8 cellular contexts compared by ENCODE assay signal in the genomic region with DNA sequence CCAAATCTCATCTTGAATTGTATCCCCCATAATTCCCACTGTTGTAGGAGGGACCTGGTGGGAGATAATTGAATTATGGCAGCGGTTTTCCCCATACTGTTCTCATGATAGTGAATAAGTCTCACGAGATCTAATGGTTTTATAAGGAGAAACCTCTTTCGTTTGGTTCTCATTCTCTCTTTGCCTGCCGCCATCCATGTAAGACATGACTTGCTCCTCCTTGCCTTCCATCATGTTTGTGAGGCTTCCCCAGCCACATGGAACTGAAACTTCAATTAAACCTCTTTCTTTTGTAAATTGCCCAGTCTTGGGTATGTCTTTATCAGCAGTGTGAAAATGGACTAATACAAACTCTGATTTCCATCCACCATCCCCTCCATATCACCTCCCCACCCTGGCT. TPM values are rescaled to one million over a fixed set of nuclear protein-coding genes. Genes with fewer than 3 reads are reported as not detected.
DNase-seq lines count a peak whose midpoint lies in the region; ATAC-seq and TF ChIP-seq lines count a peak whose summit lies in the region.
"Not testable (repeated sequence)": the region's sequence is repeated elsewhere in the genome, so short reads cannot be mapped to it uniquely, and the experiment has no call there.

No MANE protein-coding gene starts in this region.

- H3K4me3 ChIP-seq in CD4-positive, CD25-positive, alpha-beta regulatory T cell (ENCODE audit: low read depth, low read length); naive thymus-derived CD4-positive, alpha-beta T cell (ENCODE audit: low read length): not testable (repeated sequence)

- H3K36me3 ChIP-seq in CD4-positive, CD25-positive, alpha-beta regulatory T cell (ENCODE audit: control insufficient read depth, insufficient read depth, low read length); naive thymus-derived CD4-positive, alpha-beta T cell (ENCODE audit: control insufficient read depth in 2 of 3, insufficient read depth in 3 of 3, low read length in 3 of 3): not testable (repeated sequence)

- ATAC-seq in CD4-positive, CD25-positive, alpha-beta regulatory T cell (ENCODE audit: low read depth in 2 of 2); T-cell (replicated peaks in 1 of 4); activated T-helper 17 cell treated with anti-CD3 and anti-CD28 coated beads, Interleukin-2, amount 50 U/mL, for 72 hours (replicated peaks); effector memory CD8-positive, alpha-beta T cell (replicated peaks); naive thymus-derived CD4-positive, alpha-beta T cell: not testable (repeated sequence)

- intact Hi-C loops in Calu3 (cut with micrococcal nuclease; ENCODE audit: unreplicated experiment) = loop anchor here (10.0 kb wide), 1 partner anchor 533 kb away; a partner anchor contains a TSS
- intact Hi-C loops in naive thymus-derived CD4-positive, alpha-beta T cell (cut with micrococcal nuclease) = not testable (repeated sequence)

- not testable (repeated sequence) for H3K4me3 Mint-ChIP-seq in CD4-positive, CD25-positive, alpha-beta regulatory T cell; Calu3 (ENCODE audit: low read depth, unreplicated experiment); T-cell; activated CD4-positive, alpha-beta memory T cell treated with anti-CD3 and anti-CD28 coated beads, Interleukin-2, amount 10 ng/mL, durations not matched to agents 7 days and 5 days; activated T-helper 17 cell treated with anti-CD3 and anti-CD28 coated beads, Interleukin-2, amount 50 U/mL, for 72 hours; activated naive CD8-positive, alpha-beta T cell; effector memory CD8-positive, alpha-beta T cell; naive thymus-derived CD4-positive, alpha-beta T cell

- CTCF ChIA-PET in Calu3 (lab: Charles Lee) = not testable (repeated sequence)
- CTCF ChIA-PET in T-cell (lab: Charles Lee) = interaction anchor here in 1 of 2 donors (0.6 kb wide), 1 partner anchor 343 kb away, joined by 6 read pairs; no protein-coding TSS in a partner anchor
- CTCF ChIA-PET in activated CD4-positive, alpha-beta memory T cell treated with anti-CD3 and anti-CD28 coated beads, Interleukin-2, amount 10 ng/mL, durations not matched to agents 7 days and 5 days (lab: Charles Lee) = interaction anchor here (1.9 kb wide), 1 partner anchor 17 kb away, joined by 4 read pairs; no protein-coding TSS in a partner anchor
- CTCF ChIA-PET in naive thymus-derived CD4-positive, alpha-beta T cell (lab: Charles Lee) = interaction anchor here (1.3 kb wide), 1 partner anchor 10 kb away, joined by 5 read pairs; no protein-coding TSS in a partner anchor

- peak overlapping the region in 2 of 3 donors; percentile 36 to 51 for H3K27ac Mint-ChIP-seq in CD4-positive, CD25-positive, alpha-beta regulatory T cell
- peak overlapping the region; percentile 37 for H3K27ac Mint-ChIP-seq in Calu3 (ENCODE audit: unreplicated experiment)
- peak overlapping the region; percentile 61 to 83 for H3K27ac Mint-ChIP-seq in T-cell
- H3K27ac Mint-ChIP-seq in activated CD4-positive, alpha-beta memory T cell treated with anti-CD3 and anti-CD28 coated beads, Interleukin-2, amount 10 ng/mL, durations not matched to agents 7 days and 5 days = peak overlapping the region; percentile 82
- peak overlapping the region; percentile 12 for H3K27ac Mint-ChIP-seq in activated T-helper 17 cell treated with anti-CD3 and anti-CD28 coated beads, Interleukin-2, amount 50 U/mL, for 72 hours
- H3K27ac Mint-ChIP-seq in activated naive CD8-positive, alpha-beta T cell = peak overlapping the region; percentile 80
- peak overlapping the region; percentile 2 to 88 for H3K27ac Mint-ChIP-seq in effector memory CD8-positive, alpha-beta T cell
- H3K27ac Mint-ChIP-seq in naive thymus-derived CD4-positive, alpha-beta T cell = peak overlapping the region in 6 of 9 donors; percentile 43 to 82 (median 68)

- POLR2A ChIA-PET in T-cell (lab: Charles Lee) = not testable (repeated sequence)
- POLR2A ChIA-PET in activated CD4-positive, alpha-beta memory T cell treated with anti-CD3 and anti-CD28 coated beads, Interleukin-2, amount 10 ng/mL, durations not matched to agents 7 days and 5 days (lab: Charles Lee) = interaction anchor here (1.4 to 2.5 kb wide), 3 partner anchors 13 to 69 kb away, joined by 3 to 9 read pairs (median 6); no protein-coding TSS in a partner anchor
- POLR2A ChIA-PET in naive thymus-derived CD4-positive, alpha-beta T cell (lab: Charles Lee) = interaction anchor here (1.3 kb wide), 1 partner anchor 48 kb away, joined by 3 read pairs; no protein-coding TSS in a partner anchor

- not testable (repeated sequence) for H3K9me3 ChIP-seq in CD4-positive, CD25-positive, alpha-beta regulatory T cell (ENCODE audit: control insufficient read depth in 2 of 2, low read length in 2 of 2); naive thymus-derived CD4-positive, alpha-beta T cell (ENCODE audit: control insufficient read depth in 2 of 3, low read length in 3 of 3)

- not testable (repeated sequence) for H3K36me3 Mint-ChIP-seq in CD4-positive, CD25-positive, alpha-beta regulatory T cell; Calu3 (ENCODE audit: insufficient read depth, unreplicated experiment); T-cell; activated T-helper 17 cell treated with anti-CD3 and anti-CD28 coated beads, Interleukin-2, amount 50 U/mL, for 72 hours (ENCODE audit: low read depth); activated naive CD8-positive, alpha-beta T cell; effector memory CD8-positive, alpha-beta T cell (ENCODE audit: insufficient read depth); naive thymus-derived CD4-positive, alpha-beta T cell
- H3K36me3 Mint-ChIP-seq in activated CD4-positive, alpha-beta memory T cell treated with anti-CD3 and anti-CD28 coated beads, Interleukin-2, amount 10 ng/mL, durations not matched to agents 7 days and 5 days (ENCODE audit: low read depth) = peaks cover 17% of the 10 kb centered on the region

- not testable (repeated sequence) for H3K27ac ChIP-seq in CD4-positive, CD25-positive, alpha-beta regulatory T cell (ENCODE audit: insufficient read depth, low read length, poor library complexity, severe bottlenecking)
- H3K27ac ChIP-seq in naive thymus-derived CD4-positive, alpha-beta T cell (ENCODE audit: low read depth, low read length) = peak overlapping the region; percentile 4

- BruUV-seq in Calu3 (replicated peaks; lab: Mats Ljungman, UMichigan) = not testable (repeated sequence)

- peaks cover 21% of the 10 kb centered on the region for H3K4me1 ChIP-seq in CD4-positive, CD25-positive, alpha-beta regulatory T cell (ENCODE audit: control insufficient read depth, insufficient read depth, low read length, poor library complexity, severe bottlenecking)
- H3K4me1 ChIP-seq in naive thymus-derived CD4-positive, alpha-beta T cell (ENCODE audit: control insufficient read depth in 2 of 2, insufficient read depth in 2 of 2, low read length in 2 of 2) = peaks cover 10 to 38% of the 10 kb centered on the region in 2 donors

- H3K4me1 Mint-ChIP-seq in CD4-positive, CD25-positive, alpha-beta regulatory T cell = peaks cover 9 to 26% (median 15%) of the 10 kb centered on the region in 4 donors
- H3K4me1 Mint-ChIP-seq in Calu3 (ENCODE audit: low read depth, unreplicated experiment) (peaks cover 41% of the 10 kb centered on the region), T-cell (peaks cover 17 to 34% (median 19%) of the 10 kb centered on the region in 3 donors)
- peaks cover 55% of the 10 kb centered on the region for H3K4me1 Mint-ChIP-seq in activated CD4-positive, alpha-beta memory T cell treated with anti-CD3 and anti-CD28 coated beads, Interleukin-2, amount 10 ng/mL, durations not matched to agents 7 days and 5 days
- peaks cover 15% of the 10 kb centered on the region for H3K4me1 Mint-ChIP-seq in activated T-helper 17 cell treated with anti-CD3 and anti-CD28 coated beads, Interleukin-2, amount 50 U/mL, for 72 hours
- H3K4me1 Mint-ChIP-seq in activated naive CD8-positive, alpha-beta T cell (ENCODE audit: low read depth) = peaks cover 20% of the 10 kb centered on the region
- H3K4me1 Mint-ChIP-seq in effector memory CD8-positive, alpha-beta T cell (ENCODE audit: low read depth in 2 of 2) = peaks cover 10 to 16% of the 10 kb centered on the region in 2 donors
- peaks cover 15 to 42% (median 28%) of the 10 kb centered on the region in 7 donors for H3K4me1 Mint-ChIP-seq in naive thymus-derived CD4-positive, alpha-beta T cell

- H3K9me3 Mint-ChIP-seq in CD4-positive, CD25-positive, alpha-beta regulatory T cell; Calu3 (ENCODE audit: low read depth, unreplicated experiment); T-cell; activated CD4-positive, alpha-beta memory T cell treated with anti-CD3 and anti-CD28 coated beads, Interleukin-2, amount 10 ng/mL, durations not matched to agents 7 days and 5 days; activated T-helper 17 cell treated with anti-CD3 and anti-CD28 coated beads, Interleukin-2, amount 50 U/mL, for 72 hours; activated naive CD8-positive, alpha-beta T cell (ENCODE audit: low read depth); effector memory CD8-positive, alpha-beta T cell: not testable (repeated sequence)
- H3K9me3 Mint-ChIP-seq in naive thymus-derived CD4-positive, alpha-beta T cell = peaks cover 0 to 11% (median 2%) of the 10 kb centered on the region in 11 donors

- not testable (repeated sequence) for DNase-seq in CD4-positive, CD25-positive, alpha-beta regulatory T cell; Calu3; T-cell; activated CD4-positive, alpha-beta memory T cell treated with anti-CD3 and anti-CD28 coated beads, Interleukin-2, amount 10 ng/mL, durations not matched to agents 7 days and 5 days; effector memory CD8-positive, alpha-beta T cell; naive thymus-derived CD4-positive, alpha-beta T cell

- H3K27me3 ChIP-seq in CD4-positive, CD25-positive, alpha-beta regulatory T cell (ENCODE audit: control insufficient read depth, insufficient read depth, low read length); naive thymus-derived CD4-positive, alpha-beta T cell (ENCODE audit: control insufficient read depth in 2 of 2, insufficient read depth in 2 of 2, low read length in 2 of 2): not testable (repeated sequence)

- TF ChIP-seq CTCF in Calu3 (IDR thresholded peaks at IDR 0.05; ENCODE audit: unreplicated experiment) = not testable (repeated sequence)

- H3K27me3 Mint-ChIP-seq in CD4-positive, CD25-positive, alpha-beta regulatory T cell; Calu3 (ENCODE audit: unreplicated experiment); T-cell; activated CD4-positive, alpha-beta memory T cell treated with anti-CD3 and anti-CD28 coated beads, Interleukin-2, amount 10 ng/mL, durations not matched to agents 7 days and 5 days; activated T-helper 17 cell treated with anti-CD3 and anti-CD28 coated beads, Interleukin-2, amount 50 U/mL, for 72 hours; activated naive CD8-positive, alpha-beta T cell; effector memory CD8-positive, alpha-beta T cell; naive thymus-derived CD4-positive, alpha-beta T cell: not testable (repeated sequence)

RNA-seq across cellular contexts. Expression of a gene that starts 4.7 kb away (rescaled TPM):
- total RNA-seq in CD4-positive, CD25-positive, alpha-beta regulatory T cell = 14.8 TPM
- 10 to 100 TPM; 21.4 to 30.2 (median 27.0) TPM for polyA plus RNA-seq in CD4-positive, CD25-positive, alpha-beta regulatory T cell
- 23.3 and 32.5 TPM in 2 replicates for total RNA-seq in Calu3 (2022)
- 10 to 100 TPM; 16.4 to 20.3 (median 18.3) TPM for total RNA-seq in T-cell
- 10 to 100 TPM; 27.3 to 29.3 TPM for total RNA-seq in activated CD4-positive, alpha-beta memory T cell treated with anti-CD3 and anti-CD28 coated beads, Interleukin-2, amount 10 ng/mL, durations not matched to agents 7 days and 5 days
- 10 to 100 TPM; 17.2 to 20.7 TPM for total RNA-seq in activated T-helper 17 cell treated with anti-CD3 and anti-CD28 coated beads, Interleukin-2, amount 50 U/mL, for 72 hours
- 10 to 100 TPM; 12.7 to 19.2 (median 14.2) TPM for total RNA-seq in naive thymus-derived CD4-positive, alpha-beta T cell
- polyA plus RNA-seq in naive thymus-derived CD4-positive, alpha-beta T cell = 10 to 100 TPM; 28.9 to 33.9 TPM

Comparison
In these comparisons a context has a peak if more than half of its experiments do, and no peak if none do; other contexts are left out.
1. H3K27ac Mint-ChIP-seq: peak in every context shown above with its lines; median percentile 82 in activated CD4-positive, alpha-beta memory T cell treated with anti-CD3 and anti-CD28 coated beads, Interleukin-2, amount 10 ng/mL, durations not matched to agents 7 days and 5 days; 80 in activated naive CD8-positive, alpha-beta T cell; 72 in T-cell; 68 in naive thymus-derived CD4-positive, alpha-beta T cell; 45 in effector memory CD8-positive, alpha-beta T cell; 44 in CD4-positive, CD25-positive, alpha-beta regulatory T cell; 37 in Calu3; 12 in activated T-helper 17 cell treated with anti-CD3 and anti-CD28 coated beads, Interleukin-2, amount 50 U/mL, for 72 hours.